2 cellular contexts compared by ENCODE assay signal in the genomic region with DNA sequence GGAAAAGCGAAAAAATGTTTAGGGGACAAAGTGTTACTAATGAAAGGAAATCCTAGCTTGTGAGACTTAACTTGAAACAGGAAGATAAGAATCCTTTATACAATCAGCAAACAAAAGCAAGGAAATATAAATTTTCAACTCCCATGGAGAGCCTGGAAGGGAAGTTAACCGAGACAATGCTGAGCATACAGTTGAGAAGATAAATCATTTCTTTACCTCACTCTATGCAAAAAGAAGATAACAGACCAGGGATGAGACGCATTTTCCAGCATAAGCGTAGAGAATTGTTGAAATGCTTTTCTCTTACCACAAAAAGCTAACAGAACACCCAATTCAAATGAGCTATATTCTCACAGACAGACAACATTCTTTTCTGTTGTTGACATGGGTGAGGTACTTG.
TF ChIP-seq lines count a peak whose summit lies in the region.

No MANE protein-coding gene starts in this region.

TF ChIP-seq in GM12878, 131 proteins besides CTCF, POLR2A, EP300 and RAD21 (continued from another document):
- TF ChIP-seq BCLAF1 (IDR thresholded peaks at IDR 0.05) = no peak
- no peak for TF ChIP-seq ZBTB11 (CRISPR knock-in tag; IDR thresholded peaks at IDR 0.05)
- TF ChIP-seq TCF3 (IDR thresholded peaks at IDR 0.05; ENCODE audit: borderline replicate concordance, insufficient read depth, low read depth, low read length) = no peak
- no peak for TF ChIP-seq LARP7 (IDR thresholded peaks at IDR 0.05)

TF ChIP-seq in HepG2, 621 proteins besides CTCF, POLR2A, EP300 and RAD21 (continued from another document):
- TF ChIP-seq STAT6 (CRISPR knock-in tag; IDR thresholded peaks at IDR 0.05; ENCODE audit: borderline replicate concordance) = no peak
- no peak for TF ChIP-seq KDM5A (IDR thresholded peaks at IDR 0.05; ENCODE audit: borderline replicate concordance, low read length)
- TF ChIP-seq, protein P1, sequence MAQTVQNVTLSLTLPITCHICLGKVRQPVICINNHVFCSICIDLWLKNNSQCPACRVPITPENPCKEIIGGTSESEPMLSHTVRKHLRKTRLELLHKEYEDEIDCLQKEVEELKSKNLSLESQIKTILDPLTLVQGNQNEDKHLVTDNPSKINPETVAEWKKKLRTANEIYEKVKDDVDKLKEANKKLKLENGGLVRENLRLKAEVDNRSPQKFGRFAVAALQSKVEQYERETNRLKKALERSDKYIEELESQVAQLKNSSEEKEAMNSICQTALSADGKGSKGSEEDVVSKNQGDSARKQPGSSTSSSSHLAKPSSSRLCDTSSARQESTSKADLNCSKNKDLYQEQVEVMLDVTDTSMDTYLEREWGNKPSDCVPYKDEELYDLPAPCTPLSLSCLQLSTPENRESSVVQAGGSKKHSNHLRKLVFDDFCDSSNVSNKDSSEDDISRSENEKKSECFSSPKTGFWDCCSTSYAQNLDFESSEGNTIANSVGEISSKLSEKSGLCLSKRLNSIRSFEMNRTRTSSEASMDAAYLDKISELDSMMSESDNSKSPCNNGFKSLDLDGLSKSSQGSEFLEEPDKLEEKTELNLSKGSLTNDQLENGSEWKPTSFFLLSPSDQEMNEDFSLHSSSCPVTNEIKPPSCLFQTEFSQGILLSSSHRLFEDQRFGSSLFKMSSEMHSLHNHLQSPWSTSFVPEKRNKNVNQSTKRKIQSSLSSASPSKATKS (CRISPR knock-in tag; IDR thresholded peaks at IDR 0.05) = no peak
- TF ChIP-seq ZBTB10 (CRISPR knock-in tag; IDR thresholded peaks at IDR 0.05; ENCODE audit: borderline replicate concordance) = no peak
- no peak for TF ChIP-seq TRIM24 (CRISPR knock-in tag; IDR thresholded peaks at IDR 0.05)
- no peak for TF ChIP-seq SMARCC2 (IDR thresholded peaks at IDR 0.05)
- no peak for TF ChIP-seq MAZ (IDR thresholded peaks at IDR 0.05; ENCODE audit: borderline replicate concordance, low read depth, low read length)
- TF ChIP-seq MAZ (CRISPR knock-in tag; IDR thresholded peaks at IDR 0.05; ENCODE audit: low read depth) = no peak
- TF ChIP-seq ZNF333 (CRISPR knock-in tag; IDR thresholded peaks at IDR 0.05; ENCODE audit: borderline replicate concordance) = no peak
- no peak for TF ChIP-seq STAT5B (CRISPR knock-in tag; IDR thresholded peaks at IDR 0.05)
- TF ChIP-seq ZNF281 (CRISPR knock-in tag; IDR thresholded peaks at IDR 0.05; ENCODE audit: borderline replicate concordance) = no peak
- no peak for TF ChIP-seq ZNF775 (CRISPR knock-in tag; IDR thresholded peaks at IDR 0.05; ENCODE audit: borderline replicate concordance)
- TF ChIP-seq, protein P2, sequence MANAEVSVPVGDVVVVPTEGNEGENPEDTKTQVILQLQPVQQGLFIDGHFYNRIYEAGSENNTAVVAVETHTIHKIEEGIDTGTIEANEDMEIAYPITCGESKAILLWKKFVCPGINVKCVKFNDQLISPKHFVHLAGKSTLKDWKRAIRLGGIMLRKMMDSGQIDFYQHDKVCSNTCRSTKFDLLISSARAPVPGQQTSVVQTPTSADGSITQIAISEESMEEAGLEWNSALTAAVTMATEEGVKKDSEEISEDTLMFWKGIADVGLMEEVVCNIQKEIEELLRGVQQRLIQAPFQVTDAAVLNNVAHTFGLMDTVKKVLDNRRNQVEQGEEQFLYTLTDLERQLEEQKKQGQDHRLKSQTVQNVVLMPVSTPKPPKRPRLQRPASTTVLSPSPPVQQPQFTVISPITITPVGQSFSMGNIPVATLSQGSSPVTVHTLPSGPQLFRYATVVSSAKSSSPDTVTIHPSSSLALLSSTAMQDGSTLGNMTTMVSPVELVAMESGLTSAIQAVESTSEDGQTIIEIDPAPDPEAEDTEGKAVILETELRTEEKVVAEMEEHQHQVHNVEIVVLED (CRISPR knock-in tag; IDR thresholded peaks at IDR 0.05; ENCODE audit: borderline replicate concordance) = no peak
- TF ChIP-seq, protein P3, sequence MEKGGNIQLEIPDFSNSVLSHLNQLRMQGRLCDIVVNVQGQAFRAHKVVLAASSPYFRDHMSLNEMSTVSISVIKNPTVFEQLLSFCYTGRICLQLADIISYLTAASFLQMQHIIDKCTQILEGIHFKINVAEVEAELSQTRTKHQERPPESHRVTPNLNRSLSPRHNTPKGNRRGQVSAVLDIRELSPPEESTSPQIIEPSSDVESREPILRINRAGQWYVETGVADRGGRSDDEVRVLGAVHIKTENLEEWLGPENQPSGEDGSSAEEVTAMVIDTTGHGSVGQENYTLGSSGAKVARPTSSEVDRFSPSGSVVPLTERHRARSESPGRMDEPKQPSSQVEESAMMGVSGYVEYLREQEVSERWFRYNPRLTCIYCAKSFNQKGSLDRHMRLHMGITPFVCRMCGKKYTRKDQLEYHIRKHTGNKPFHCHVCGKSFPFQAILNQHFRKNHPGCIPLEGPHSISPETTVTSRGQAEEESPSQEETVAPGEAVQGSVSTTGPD (CRISPR knock-in tag; IDR thresholded peaks at IDR 0.05) = no peak
- no peak for TF ChIP-seq ZNF543 (CRISPR knock-in tag; IDR thresholded peaks at IDR 0.05)
- no peak for TF ChIP-seq ZNF30 (CRISPR knock-in tag; IDR thresholded peaks at IDR 0.05)
- TF ChIP-seq, protein P4, sequence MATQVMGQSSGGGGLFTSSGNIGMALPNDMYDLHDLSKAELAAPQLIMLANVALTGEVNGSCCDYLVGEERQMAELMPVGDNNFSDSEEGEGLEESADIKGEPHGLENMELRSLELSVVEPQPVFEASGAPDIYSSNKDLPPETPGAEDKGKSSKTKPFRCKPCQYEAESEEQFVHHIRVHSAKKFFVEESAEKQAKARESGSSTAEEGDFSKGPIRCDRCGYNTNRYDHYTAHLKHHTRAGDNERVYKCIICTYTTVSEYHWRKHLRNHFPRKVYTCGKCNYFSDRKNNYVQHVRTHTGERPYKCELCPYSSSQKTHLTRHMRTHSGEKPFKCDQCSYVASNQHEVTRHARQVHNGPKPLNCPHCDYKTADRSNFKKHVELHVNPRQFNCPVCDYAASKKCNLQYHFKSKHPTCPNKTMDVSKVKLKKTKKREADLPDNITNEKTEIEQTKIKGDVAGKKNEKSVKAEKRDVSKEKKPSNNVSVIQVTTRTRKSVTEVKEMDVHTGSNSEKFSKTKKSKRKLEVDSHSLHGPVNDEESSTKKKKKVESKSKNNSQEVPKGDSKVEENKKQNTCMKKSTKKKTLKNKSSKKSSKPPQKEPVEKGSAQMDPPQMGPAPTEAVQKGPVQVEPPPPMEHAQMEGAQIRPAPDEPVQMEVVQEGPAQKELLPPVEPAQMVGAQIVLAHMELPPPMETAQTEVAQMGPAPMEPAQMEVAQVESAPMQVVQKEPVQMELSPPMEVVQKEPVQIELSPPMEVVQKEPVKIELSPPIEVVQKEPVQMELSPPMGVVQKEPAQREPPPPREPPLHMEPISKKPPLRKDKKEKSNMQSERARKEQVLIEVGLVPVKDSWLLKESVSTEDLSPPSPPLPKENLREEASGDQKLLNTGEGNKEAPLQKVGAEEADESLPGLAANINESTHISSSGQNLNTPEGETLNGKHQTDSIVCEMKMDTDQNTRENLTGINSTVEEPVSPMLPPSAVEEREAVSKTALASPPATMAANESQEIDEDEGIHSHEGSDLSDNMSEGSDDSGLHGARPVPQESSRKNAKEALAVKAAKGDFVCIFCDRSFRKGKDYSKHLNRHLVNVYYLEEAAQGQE (IDR thresholded peaks at IDR 0.05; ENCODE audit: borderline replicate concordance in 1 of 2, low read depth in 1 of 2, low read length in 2 of 2) = no peak
- no peak for TF ChIP-seq JDP2 (CRISPR knock-in tag; IDR thresholded peaks at IDR 0.05; ENCODE audit: borderline replicate concordance)
- TF ChIP-seq, protein P5, sequence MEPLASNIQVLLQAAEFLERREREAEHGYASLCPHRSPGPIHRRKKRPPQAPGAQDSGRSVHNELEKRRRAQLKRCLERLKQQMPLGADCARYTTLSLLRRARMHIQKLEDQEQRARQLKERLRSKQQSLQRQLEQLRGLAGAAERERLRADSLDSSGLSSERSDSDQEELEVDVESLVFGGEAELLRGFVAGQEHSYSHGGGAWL (CRISPR knock-in tag; IDR thresholded peaks at IDR 0.05) = no peak
